Comparison of ENCODE assay signal across 17 cellular contexts in the genomic region with DNA sequence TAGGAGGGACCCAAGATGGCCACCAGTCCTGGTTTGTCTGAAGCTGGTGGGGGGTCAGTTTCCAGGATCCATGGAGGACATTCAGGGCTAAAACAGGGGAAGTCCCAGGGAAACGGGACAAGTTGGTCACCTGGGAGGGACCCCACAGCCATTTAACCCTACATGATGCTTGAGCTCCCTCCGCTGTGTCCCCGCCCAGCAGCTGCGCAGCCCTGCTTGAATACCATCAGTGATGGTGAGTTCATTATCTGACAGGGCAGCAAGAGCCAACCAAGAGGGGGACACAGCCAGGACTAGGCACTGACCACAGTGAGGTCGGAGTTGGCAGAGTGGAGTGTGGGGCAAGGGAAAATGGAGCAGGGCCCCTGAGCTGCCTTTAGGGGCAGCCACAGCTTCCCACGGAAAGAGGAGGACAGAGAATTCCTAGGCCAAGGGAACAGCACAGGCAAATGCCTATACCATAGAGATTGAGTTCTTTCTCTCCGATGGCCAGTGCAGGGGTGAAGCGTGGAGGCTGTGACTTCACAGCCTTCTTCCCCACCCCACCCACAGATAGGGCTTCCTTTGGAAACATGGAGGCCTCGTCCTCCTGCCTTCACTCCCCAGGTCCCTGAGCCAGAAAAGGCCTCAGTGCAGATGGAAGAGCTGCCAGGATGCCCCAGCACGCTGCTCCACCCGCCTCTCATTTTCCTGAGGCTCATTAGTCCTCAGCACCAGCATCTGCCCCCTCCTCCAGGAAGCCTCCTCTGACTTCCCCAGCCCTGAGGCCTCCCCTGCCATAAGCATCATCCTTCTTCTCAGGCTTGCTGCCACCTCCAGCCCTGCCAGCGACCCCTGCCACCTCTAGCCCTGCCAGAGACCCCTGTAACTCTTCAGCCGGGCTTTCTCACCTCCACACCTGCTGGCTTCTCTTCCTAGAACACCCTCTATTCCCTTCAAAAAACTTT. TPM values are rescaled to one million over a fixed set of nuclear protein-coding genes. Genes with fewer than 3 reads are reported as not detected.
DNase-seq lines count a peak whose midpoint lies in the region; ATAC-seq and TF ChIP-seq lines count a peak whose summit lies in the region.
"Had no signal": no experiment of that assay in that cellular context is flagged by ENCODE, and none has a peak within 500 bp of the region (broad histone marks: within the 10 kb centered on the region; RNA-seq: fewer than 3 reads in every experiment).

No MANE protein-coding gene starts in this region.

- H3K4me1 ChIP-seq in GM23338 (ENCODE audit: insufficient read depth) (peaks cover 5% of the 10 kb centered on the region), ascending aorta (peaks cover 3 to 31% of the 10 kb centered on the region in 2 donors), left lung (peaks cover 8 to 45% of the 10 kb centered on the region in 2 donors), spleen (peaks cover 0 to 65% (median 22%) of the 10 kb centered on the region in 6 donors)

- H3K79me2 ChIP-seq in GM23338 (replicated peaks; ENCODE audit: insufficient read depth), result no peaks in the 10 kb centered on the region

- no peak overlapping the region for H3K4me2 ChIP-seq in GM23338

- no peaks in the 10 kb centered on the region; the same call in 1 of the 3 replicates for H3K9me3 Mint-ChIP-seq in GM23338
- H3K9me3 Mint-ChIP-seq: activated CD4-positive, alpha-beta T cell treated with anti-CD3 and anti-CD28 coated beads, Interleukin-2, amount 10 ng/mL, durations not matched to agents 24 days and 14 days; central memory CD8-positive, alpha-beta T cell; naive B cell had no signal

- no peak overlapping the region for H3K27ac ChIP-seq in GM23338 (ENCODE audit: low read depth)
- no peak overlapping the region for H3K27ac ChIP-seq in ascending aorta
- peak overlapping the region in 1 of 2 donors; percentile 15 for H3K27ac ChIP-seq in left lung
- no peak overlapping the region for H3K27ac ChIP-seq in spleen

- no peak overlapping the region for H3K4me3 Mint-ChIP-seq in GM23338
- H3K4me3 Mint-ChIP-seq: activated CD4-positive, alpha-beta T cell treated with anti-CD3 and anti-CD28 coated beads, Interleukin-2, amount 10 ng/mL, durations not matched to agents 24 days and 14 days; central memory CD8-positive, alpha-beta T cell; naive B cell had no signal

- WGBS in spleen, 5 donors, result 79 to 89% (median 82%) methylated on average over 13 of the region's 13 CpGs

- intact Hi-C loops in ascending aorta (cut with DNase I) (loop anchor here (10.0 kb wide), 2 partner anchors 369 to 499 kb away; partner anchors contain the start of gene YY1), left lung (cut with DNase I) (no loop called here), spleen (cut with DNase I; ENCODE audit: low total_unique reads) (no loop called here)

- DNase-seq in GM23338 (ENCODE audit: low spot score), result no peak
- peak; percentile 6 to 57 for DNase-seq in ascending aorta (ENCODE audit: low spot score in 2 of 2)
- DNase-seq in left lung, result peak; percentile 27 to 39
- DNase-seq in spleen, result peak; percentile 47
- DNase-seq in AG08395 (ENCODE audit: low spot score), result no peak
- DNase-seq in GM13976 (ENCODE audit: low spot score), result no peak
- no peak for DNase-seq in NK-92 (lab: John Stamatoyannopoulos, UW; ENCODE audit: unreplicated experiment)
- DNase-seq: activated CD4-positive, alpha-beta T cell treated with anti-CD3 and anti-CD28 coated beads, Interleukin-2, amount 10 ng/mL, durations not matched to agents 24 days and 14 days; amniotic stem cell; effector CD4-positive, alpha-beta T cell; KG1; naive B cell; SW 1271 had no signal

- no peak for TF ChIP-seq POLR2A in spleen (IDR thresholded peaks at IDR 0.05)

- H4K20me1 ChIP-seq in GM23338 (replicated peaks; ENCODE audit: insufficient read depth), result no peaks in the 10 kb centered on the region

- H3K9me2 ChIP-seq in GM23338 (ENCODE audit: insufficient read depth), result no peaks in the 10 kb centered on the region

- H3K4me3 ChIP-seq in GM23338 (no peak overlapping the region), ascending aorta (no peak overlapping the region), left lung (no peak overlapping the region), spleen (no peak overlapping the region)
- H3K4me3 ChIP-seq: esophagus muscularis mucosa, psoas muscle had no signal

- TF ChIP-seq CTCF in GM23338 (conservative IDR thresholded peaks at IDR 0.05; ENCODE audit: low read depth in 2 of 2) (no peak), ascending aorta (IDR thresholded peaks at IDR 0.05) (no peak), left lung (IDR thresholded peaks at IDR 0.05) (no peak), spleen (IDR thresholded peaks at IDR 0.05 in 8 of 11, conservative IDR thresholded peaks at IDR 0.05 in 3 of 11) (no peak), GM13976 (IDR thresholded peaks at IDR 0.05; ENCODE audit: borderline replicate concordance, control extremely low read depth, extremely low read depth, insufficient read depth, missing control alignments) (no peak)

- H3K36me3 ChIP-seq in GM23338 (ENCODE audit: insufficient read depth) (no peaks in the 10 kb centered on the region), ascending aorta (no peaks in the 10 kb centered on the region), left lung (no peaks in the 10 kb centered on the region), spleen (no peaks in the 10 kb centered on the region)
- H3K36me3 ChIP-seq: esophagus muscularis mucosa had no signal

- H3K27me3 ChIP-seq in GM23338 (ENCODE audit: insufficient read depth) (no peaks in the 10 kb centered on the region), ascending aorta (no peaks in the 10 kb centered on the region), left lung (peaks cover 0 to 37% of the 10 kb centered on the region in 2 donors), spleen (replicated peaks in 1 of 7) (peaks cover 0 to 80% (median 12%) of the 10 kb centered on the region in 7 donors)
- H3K27me3 ChIP-seq: esophagus muscularis mucosa had no signal

- in situ Hi-C loops in GM13976 (cut with MboI; ENCODE audit: low sequenced_read_pairs, unreplicated experiment), result no loop called here

- H3K36me3 Mint-ChIP-seq in GM23338 (ENCODE audit: low read depth), result no peaks in the 10 kb centered on the region

- H3K4me1 Mint-ChIP-seq in GM23338, result peaks cover 6% of the 10 kb centered on the region; the same call in 2 of the 3 replicates
- H3K4me1 Mint-ChIP-seq: activated CD4-positive, alpha-beta T cell treated with anti-CD3 and anti-CD28 coated beads, Interleukin-2, amount 10 ng/mL, durations not matched to agents 24 days and 14 days; central memory CD8-positive, alpha-beta T cell had no signal

- H3F3A ChIP-seq in GM23338 (replicated peaks; ENCODE audit: low read depth), result 0 out of 2 replicates have a peak, but pooled peaks cover 4% of the 10 kb centered on the region

- no peak overlapping the region for H3K27ac Mint-ChIP-seq in GM23338
- H3K27ac Mint-ChIP-seq: activated CD4-positive, alpha-beta T cell treated with anti-CD3 and anti-CD28 coated beads, Interleukin-2, amount 10 ng/mL, durations not matched to agents 24 days and 14 days; naive B cell had no signal

- peak overlapping the region; percentile 43; the same call in 1 of the 2 replicates for H2AFZ ChIP-seq in GM23338

- peaks cover 10% of the 10 kb centered on the region for H3K27me3 Mint-ChIP-seq in GM23338 (ENCODE audit: insufficient read depth, low read depth, poor library complexity)

- H3K9me3 ChIP-seq in ascending aorta (no peaks in the 10 kb centered on the region), left lung (no peaks in the 10 kb centered on the region), spleen (no peaks in the 10 kb centered on the region)
- H3K9me3 ChIP-seq: esophagus muscularis mucosa, psoas muscle had no signal

- ATAC-seq in GM23338, result no peak
- no peak for ATAC-seq in left lung
- no peak for ATAC-seq in GM21381 (IDR thresholded peaks at IDR 0.05; ENCODE audit: unreplicated experiment)

TF ChIP-seq in GM23338, 12 proteins besides CTCF, POLR2A, EP300 and RAD21 (continues in another document):
- TF ChIP-seq NANOG (IDR thresholded peaks at IDR 0.05; ENCODE audit: borderline replicate concordance), result no peak
- no peak for TF ChIP-seq CREB1 (CRISPR knock-in tag; IDR thresholded peaks at IDR 0.05; ENCODE audit: low read depth)

RNA-seq across cellular contexts. Expression of gene CYP46A1, which starts 51.4 kb away (rescaled TPM):
- total RNA-seq in GM23338 (2014; rRNA removed; shearing (Covaris generic)), result 0.47 and 0.59 TPM in 2 replicates
- polyA plus RNA-seq in GM23338 (2016; fragmentation: Nextera tagmentation; extraction: Ambion mirVana) (0.47 and 0.66 TPM in 2 replicates), spleen (under 1 TPM; 0.11 to 0.38 (median 0.13) TPM)
- total RNA-seq in ascending aorta (not detected), left lung (1 to 10 TPM; 1.2 to 1.5 TPM), spleen (under 1 TPM; 0.16 to 0.85 (median 0.40) TPM)

RNA-seq across cellular contexts. Expression of gene EML1, which starts 57.8 kb away (rescaled TPM):
- total RNA-seq in GM23338 (2014; rRNA removed; shearing (Covaris generic)), result 18.1 and 24.1 TPM in 2 replicates
- polyA plus RNA-seq in GM23338 (2016; fragmentation: Nextera tagmentation; extraction: Ambion mirVana) (4.7 and 7.0 TPM in 2 replicates), spleen (1 to 10 TPM; 1.8 to 2.2 (median 2.2) TPM)
- total RNA-seq in ascending aorta (28.3 TPM), left lung (10 to 100 TPM; 24.6 to 27.0 TPM), spleen (10 to 100 TPM in 2 of 7 donors, 1 to 10 TPM in 5; 4.6 to 15.5 (median 6.9) TPM)

Comparison
In these comparisons a context has a peak if more than half of its experiments do, and no peak if none do; other contexts are left out.
1. DNase-seq: peak in ascending aorta (2 of 2), left lung (2 of 2) and spleen (single experiment); none in GM23338 (single experiment), AG08395 (single experiment), GM13976 (single experiment) and NK-92 (single experiment).